ENCODE assay signal across 8 cellular contexts in genomic region chr16:29789775-29790182, GRCh38. TPM values are rescaled to one million over a fixed set of nuclear protein-coding genes. Genes with fewer than 3 reads are reported as not detected.
DNase-seq lines count a peak whose midpoint lies in the region; ATAC-seq and TF ChIP-seq lines count a peak whose summit lies in the region.

No MANE protein-coding gene starts in this region.

- H3K36me3 ChIP-seq in SJSA1 (peaks cover 41% of the 10 kb centered on the region), sigmoid colon (no peaks in the 10 kb centered on the region)

- peak; percentile 9 for ATAC-seq in GM19438 (IDR thresholded peaks at IDR 0.05; ENCODE audit: low read depth, unreplicated experiment)

- CTCF ChIA-PET in GM10248 (lab: Yijun Ruan, JAX), result interaction anchor here (0.6 to 4.7 kb wide), 36 partner anchors 9 to 243 kb away, joined by 3 to 41 read pairs (median 5); partner anchors contain the start of genes C16orf54, HIRIP3, INO80E and MVP

- POLR2A ChIA-PET in GM10248 (lab: Yijun Ruan, JAX), result interaction anchor here (0.7 to 1.6 kb wide), 5 partner anchors 13 to 145 kb away, joined by 3 to 4 read pairs (median 3); no protein-coding TSS in a partner anchor

- 72 to 81% methylated on average over 20 of the region's 20 CpGs for WGBS in sigmoid colon, 2 donors

- TF ChIP-seq CTCF in fibroblast of pulmonary artery (IDR thresholded peaks at IDR 0.05; ENCODE audit: low read length, missing control alignments) (no peak), sigmoid colon (IDR thresholded peaks at IDR 0.05) (no peak), GM10248 (IDR thresholded peaks at IDR 0.05; ENCODE audit: control extremely low read depth, extremely low read depth, low read depth, missing control alignments) (no peak)

- no peak for TF ChIP-seq EP300 in sigmoid colon (IDR thresholded peaks at IDR 0.05)

- H3K27ac ChIP-seq in SJSA1, result peak overlapping the region; percentile 43
- H3K27ac ChIP-seq in sigmoid colon, result peak overlapping the region; percentile 83 to 94 (median 88)

- DNase-seq in SJSA1 (ENCODE audit: low read depth in 1 of 2, low spot score in 2 of 2) (no peak), fibroblast of pulmonary artery (ENCODE audit: low read depth) (no peak), sigmoid colon (no peak), amniotic stem cell (lab: John Stamatoyannopoulos, UW) (no peak), GM10248 (ENCODE audit: extremely low spot score) (no peak), SIG-M5 (lab: John Stamatoyannopoulos, UW) (no peak), DMS153 treated with DMSO at 0.1 percent for 48 hours (lab: John Stamatoyannopoulos, UW; ENCODE audit: unreplicated experiment) (no peak)

- intact Hi-C loops in sigmoid colon (cut with DNase I), result loop anchor here (1.0 to 10.0 kb wide), 3 partner anchors 16 to 87 kb away; no protein-coding TSS in a partner anchor

- H3K4me3 ChIP-seq in SJSA1 (peak overlapping the region; percentile 85), fibroblast of pulmonary artery (replicated peaks; ENCODE audit: low read depth, low read length) (peak overlapping the region; percentile 76), sigmoid colon (peak overlapping the region; percentile 50 to 99 (median 75))

- no peaks in the 10 kb centered on the region for H3K27me3 ChIP-seq in SJSA1 (replicated peaks)
- H3K27me3 ChIP-seq in sigmoid colon, result no peaks in the 10 kb centered on the region

- peaks cover 19% of the 10 kb centered on the region for H3K4me1 ChIP-seq in SJSA1 (replicated peaks)
- peaks cover 0 to 29% (median 16%) of the 10 kb centered on the region in 4 donors for H3K4me1 ChIP-seq in sigmoid colon

- H3K9me3 ChIP-seq in SJSA1 (replicated peaks), result 0 out of 2 replicates have a peak, but pooled peaks cover 7% of the 10 kb centered on the region
- H3K9me3 ChIP-seq in sigmoid colon, result no peaks in the 10 kb centered on the region

- TF ChIP-seq POLR2A in sigmoid colon (IDR thresholded peaks at IDR 0.05), result no peak

RNA-seq across cellular contexts. Expression of gene KIF22, which starts 0.8 kb away (rescaled TPM):
- total RNA-seq in SJSA1 (2014; rRNA removed; shearing (Covaris generic)), result 95.3 and 137 TPM in 2 replicates
- total RNA-seq in sigmoid colon, result 10 to 100 TPM; 11.5 to 16.1 (median 13.7) TPM
- polyA plus RNA-seq in sigmoid colon, result 10 to 100 TPM; 28.0 to 71.5 (median 31.2) TPM

RNA-seq across cellular contexts. Expression of gene ZG16, which starts 11.7 kb away (rescaled TPM):
- total RNA-seq in SJSA1 (2014; rRNA removed; shearing (Covaris generic)), result not detected in 2 replicates
- total RNA-seq in sigmoid colon, result 1 to 10 TPM in 1 of 4 donors, not detected in 3; 1.4 TPM
- polyA plus RNA-seq in sigmoid colon, result 1,000 to 10,000 TPM in 1 of 3 donors, 100 to 1,000 TPM in 2; 237 to 1,249 (median 770) TPM

RNA-seq across cellular contexts. Expression of gene MAZ, which starts 16.6 kb away (rescaled TPM):
- total RNA-seq in SJSA1 (2014; rRNA removed; shearing (Covaris generic)), result 237 and 331 TPM in 2 replicates
- 100 to 1,000 TPM in 1 of 4 donors, 10 to 100 TPM in 3; 59.6 to 102 (median 67.2) TPM for total RNA-seq in sigmoid colon
- polyA plus RNA-seq in sigmoid colon, result 100 to 1,000 TPM; 137 to 226 (median 192) TPM

RNA-seq across cellular contexts. Expression of gene PRRT2, which starts 22.2 kb away (rescaled TPM):
- 0.11 TPM in 1 of 2 replicates, not detected in the other for total RNA-seq in SJSA1 (2014; rRNA removed; shearing (Covaris generic))
- total RNA-seq in sigmoid colon, result 10 to 100 TPM in 2 of 4 donors, 1 to 10 TPM in 2; 5.4 to 22.7 (median 9.6) TPM
- 1 to 10 TPM in 1 of 3 donors, under 1 TPM in 1, not detected in 1; 0.69 to 2.2 TPM for polyA plus RNA-seq in sigmoid colon

RNA-seq across cellular contexts. Expression of gene PAGR1, which starts 26.2 kb away (rescaled TPM):
- 39.3 and 66.0 TPM in 2 replicates for total RNA-seq in SJSA1 (2014; rRNA removed; shearing (Covaris generic))
- total RNA-seq in sigmoid colon, result 10 to 100 TPM; 18.5 to 29.9 (median 25.7) TPM
- 10 to 100 TPM; 20.4 to 36.6 (median 29.1) TPM for polyA plus RNA-seq in sigmoid colon
